In the genomic region with DNA sequence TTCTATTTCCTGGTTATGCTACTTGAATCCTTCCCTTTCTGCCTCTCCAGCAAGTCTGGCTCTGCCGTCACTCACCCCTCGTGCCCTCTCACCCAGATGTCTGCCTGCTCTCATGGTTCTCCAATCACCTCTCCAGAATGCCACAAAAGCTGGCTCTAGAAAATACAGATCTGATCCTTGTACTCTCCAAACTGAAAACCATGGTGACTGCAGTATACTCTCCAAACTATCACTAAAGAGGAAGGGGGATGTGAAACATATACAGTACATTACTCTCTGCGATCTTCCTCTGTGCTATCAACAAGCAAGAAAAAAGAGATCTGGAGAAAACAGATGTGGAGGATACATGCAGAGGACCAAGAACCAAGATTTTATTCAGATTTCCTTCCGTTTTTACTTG, we compare ENCODE assay signal across 8 cellular contexts.
A peak's percentile ranks its signal among the peaks of the same experiment; 100 is the strongest.
DNase-seq lines count a peak whose midpoint lies in the region; ATAC-seq and TF ChIP-seq lines count a peak whose summit lies in the region.

No MANE protein-coding gene starts in this region.

- peak overlapping the region; percentile 96 for H3K27ac Mint-ChIP-seq in activated CD4-positive, alpha-beta memory T cell treated with anti-CD3 and anti-CD28 coated beads, Interleukin-2, amount 10 ng/mL, durations not matched to agents 7 days and 5 days
- peak overlapping the region; percentile 25 to 41 (median 39) for H3K27ac Mint-ChIP-seq in nephron

- H3K4me3 Mint-ChIP-seq in activated CD4-positive, alpha-beta memory T cell treated with anti-CD3 and anti-CD28 coated beads, Interleukin-2, amount 10 ng/mL, durations not matched to agents 7 days and 5 days: peak overlapping the region; percentile 60
- H3K4me3 Mint-ChIP-seq in nephron: no peak overlapping the region

- no peak for TF ChIP-seq CTCF in nephron (IDR thresholded peaks at IDR 0.05; ENCODE audit: unreplicated experiment in 3 of 3)

- H3K4me1 Mint-ChIP-seq in activated CD4-positive, alpha-beta memory T cell treated with anti-CD3 and anti-CD28 coated beads, Interleukin-2, amount 10 ng/mL, durations not matched to agents 7 days and 5 days: peaks cover 79% of the 10 kb centered on the region
- H3K4me1 Mint-ChIP-seq in nephron: peaks cover 36% of the 10 kb centered on the region

- ATAC-seq in GM18867 (IDR thresholded peaks at IDR 0.05; ENCODE audit: unreplicated experiment) (peak; percentile 58), HG02884 (IDR thresholded peaks at IDR 0.05; ENCODE audit: unreplicated experiment) (peak; percentile 51)

- POLR2A ChIA-PET in activated CD4-positive, alpha-beta memory T cell treated with anti-CD3 and anti-CD28 coated beads, Interleukin-2, amount 10 ng/mL, durations not matched to agents 7 days and 5 days (lab: Charles Lee): interaction anchor here (1.1 to 6.7 kb wide), 10 partner anchors 11 to 99 kb away, joined by 3 to 68 read pairs (median 8); partner anchors contain the start of gene ATXN1

- no peaks in the 10 kb centered on the region for H3K9me3 Mint-ChIP-seq in activated CD4-positive, alpha-beta memory T cell treated with anti-CD3 and anti-CD28 coated beads, Interleukin-2, amount 10 ng/mL, durations not matched to agents 7 days and 5 days
- H3K9me3 Mint-ChIP-seq in nephron: no peaks in the 10 kb centered on the region

- CTCF ChIA-PET in activated CD4-positive, alpha-beta memory T cell treated with anti-CD3 and anti-CD28 coated beads, Interleukin-2, amount 10 ng/mL, durations not matched to agents 7 days and 5 days (lab: Charles Lee): interaction anchor here (0.7 to 2.0 kb wide), 3 partner anchors 13 to 92 kb away, joined by 3 to 14 read pairs (median 3); partner anchors contain the start of gene ATXN1

- H3K27me3 Mint-ChIP-seq in activated CD4-positive, alpha-beta memory T cell treated with anti-CD3 and anti-CD28 coated beads, Interleukin-2, amount 10 ng/mL, durations not matched to agents 7 days and 5 days: no peaks in the 10 kb centered on the region
- H3K27me3 Mint-ChIP-seq in nephron (ENCODE audit: low read depth): no peaks in the 10 kb centered on the region

- DNase-seq in activated CD4-positive, alpha-beta memory T cell treated with anti-CD3 and anti-CD28 coated beads, Interleukin-2, amount 10 ng/mL, durations not matched to agents 7 days and 5 days: peak; percentile 29
- no peak for DNase-seq in hepatic stellate cell (ENCODE audit: low spot score)
- DNase-seq in A172 (ENCODE audit: low spot score): no peak
- no peak for DNase-seq in DMS153 treated with DMSO at 0.1 percent for 48 hours (lab: John Stamatoyannopoulos, UW; ENCODE audit: unreplicated experiment)
- DNase-seq in retina: no peak

- peaks cover 51% of the 10 kb centered on the region for H3K36me3 Mint-ChIP-seq in activated CD4-positive, alpha-beta memory T cell treated with anti-CD3 and anti-CD28 coated beads, Interleukin-2, amount 10 ng/mL, durations not matched to agents 7 days and 5 days (ENCODE audit: low read depth)
- H3K36me3 Mint-ChIP-seq in nephron (ENCODE audit: low read depth): peaks cover 10% of the 10 kb centered on the region
